In the genomic region with DNA sequence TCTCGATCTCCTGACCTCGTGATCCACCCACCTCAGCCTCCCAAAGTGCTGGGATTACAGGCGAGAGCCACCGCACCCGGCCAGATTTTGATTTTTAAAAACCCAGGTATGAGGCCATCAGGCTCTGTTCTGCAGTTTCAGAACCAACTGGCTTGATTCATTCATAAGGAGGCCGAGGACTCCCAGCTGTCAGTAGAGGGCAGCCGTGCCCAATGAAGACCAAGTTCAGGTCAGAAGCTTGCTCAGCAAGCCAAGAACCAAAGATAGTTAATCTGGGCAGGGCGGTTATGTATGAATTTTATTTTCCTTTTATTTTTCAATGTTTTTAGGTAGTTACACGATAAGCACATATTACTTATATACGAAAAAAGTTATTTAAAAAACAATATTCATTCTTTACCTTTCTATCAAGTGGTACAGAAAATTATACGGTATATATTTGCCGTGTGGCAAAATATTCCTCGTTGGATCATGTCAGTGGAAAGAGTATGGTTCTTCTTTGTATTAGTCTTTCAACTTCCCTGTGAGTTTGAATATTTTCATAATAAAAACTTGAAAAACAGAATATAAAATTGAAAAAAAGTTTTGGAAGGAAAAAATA, we compare ENCODE assay signal across 8 cellular contexts. TPM values are rescaled to one million over a fixed set of nuclear protein-coding genes. Genes with fewer than 3 reads are reported as not detected.
DNase-seq lines count a peak whose midpoint lies in the region; ATAC-seq and TF ChIP-seq lines count a peak whose summit lies in the region.

No MANE protein-coding gene starts in this region.

- H3K9me3 ChIP-seq in ascending aorta (no peaks in the 10 kb centered on the region), hepatocyte (ENCODE audit: low read depth) (no peaks in the 10 kb centered on the region), skeletal muscle satellite cell (replicated peaks; ENCODE audit: low read length) (no peaks in the 10 kb centered on the region)

- intact Hi-C loops in ascending aorta (cut with DNase I), result loop anchor here (1.0 to 5.0 kb wide), 5 partner anchors 15 to 388 kb away; a partner anchor contains a TSS

- H3K27ac ChIP-seq in ascending aorta (peak overlapping the region; percentile 84 to 88), hepatocyte (peak overlapping the region; percentile 89)

- ATAC-seq in GM18502 (IDR thresholded peaks at IDR 0.05; ENCODE audit: poor library complexity, unreplicated experiment), result peak; percentile 69
- ATAC-seq in HG03095 (IDR thresholded peaks at IDR 0.05; ENCODE audit: unreplicated experiment), result no peak

- no peak for DNase-seq in AG09309 (ENCODE audit: low read depth)
- peak; percentile 67 for DNase-seq in HuH-7 (ENCODE audit: low spot score)
- DNase-seq in T-helper 1 cell, result peak in 4 of 5 donors; percentile 52 to 67 (median 59)
- peak in 1 of 2 donors; percentile 87 for DNase-seq in ascending aorta (ENCODE audit: low spot score in 2 of 2)
- peak; percentile 87 for DNase-seq in hepatocyte (ENCODE audit: low spot score)

- peaks cover 2% of the 10 kb centered on the region for H3K79me2 ChIP-seq in hepatocyte

- peak overlapping the region; percentile 88 for H3K9ac ChIP-seq in skeletal muscle satellite cell (ENCODE audit: low read depth, low read length)

- H2AFZ ChIP-seq in hepatocyte, result no peak overlapping the region

- TF ChIP-seq CTCF in AG09309 (IDR thresholded peaks at IDR 0.05; ENCODE audit: control insufficient read depth, insufficient read depth, low read depth, low read length, missing control alignments) (peak; percentile 88), ascending aorta (IDR thresholded peaks at IDR 0.05) (peak; percentile 61 to 82 (median 71)), hepatocyte (IDR thresholded peaks at IDR 0.05; ENCODE audit: poor library complexity) (peak; percentile 93)

- H3K4me2 ChIP-seq in hepatocyte (no peak overlapping the region), skeletal muscle satellite cell (ENCODE audit: low read length) (peak overlapping the region; percentile 71)

- H3K4me1 ChIP-seq in ascending aorta (peaks cover 18 to 30% of the 10 kb centered on the region in 2 donors), hepatocyte (ENCODE audit: insufficient read depth) (peaks cover 27% of the 10 kb centered on the region), skeletal muscle satellite cell (ENCODE audit: control insufficient read depth, insufficient read depth, low read length) (peaks cover 41% of the 10 kb centered on the region)

- H3K9me2 ChIP-seq in hepatocyte (replicated peaks; ENCODE audit: insufficient read depth), result no peaks in the 10 kb centered on the region

- WGBS in hepatocyte (ENCODE audit: low lambda C conversion rate, missing lambda C conversion rate), result 43% methylated on average over 13 of the region's 13 CpGs

- H3K4me3 ChIP-seq in AG09309 (ENCODE audit: control insufficient read depth, low read depth, low read length) (no peak overlapping the region), ascending aorta (peak overlapping the region in 1 of 2 donors; percentile 43), hepatocyte (no peak overlapping the region), skeletal muscle satellite cell (ENCODE audit: low read length) (peak overlapping the region; percentile 48)

- no peaks in the 10 kb centered on the region for H4K20me1 ChIP-seq in hepatocyte (ENCODE audit: insufficient read depth, poor library complexity, severe bottlenecking)

- peaks cover 16% of the 10 kb centered on the region in 2 donors for H3K36me3 ChIP-seq in ascending aorta
- H3K36me3 ChIP-seq in hepatocyte (replicated peaks; ENCODE audit: insufficient read depth, low read depth), result no peaks in the 10 kb centered on the region
- peaks cover 20% of the 10 kb centered on the region for H3K36me3 ChIP-seq in skeletal muscle satellite cell (ENCODE audit: insufficient read depth, low read length)

- H3K27me3 ChIP-seq in ascending aorta, result no peaks in the 10 kb centered on the region
- H3K27me3 ChIP-seq in hepatocyte, result peaks cover 4% of the 10 kb centered on the region
- H3K27me3 ChIP-seq in skeletal muscle satellite cell (ENCODE audit: control insufficient read depth, insufficient read depth, low read length), result no peaks in the 10 kb centered on the region

RNA-seq across cellular contexts. Expression of a gene that starts 18.0 kb away (rescaled TPM):
- 257 TPM for total RNA-seq in ascending aorta
- 137 and 152 TPM in 2 replicates for total RNA-seq in hepatocyte
- 149 and 151 TPM in 2 replicates for polyA plus RNA-seq in hepatocyte
- total RNA-seq in skeletal muscle satellite cell (2012; rRNA removed), result 103 and 123 TPM in 2 replicates

RNA-seq across cellular contexts. Expression of a gene that starts 44.7 kb away (rescaled TPM):
- total RNA-seq in ascending aorta (not detected), hepatocyte (not detected in 2 replicates)
- polyA plus RNA-seq in hepatocyte, result not detected in 2 replicates
- not detected in 2 replicates for total RNA-seq in skeletal muscle satellite cell (2012; rRNA removed)
